Comparison of ENCODE assay signal across 32 cellular contexts in the genomic region with DNA sequence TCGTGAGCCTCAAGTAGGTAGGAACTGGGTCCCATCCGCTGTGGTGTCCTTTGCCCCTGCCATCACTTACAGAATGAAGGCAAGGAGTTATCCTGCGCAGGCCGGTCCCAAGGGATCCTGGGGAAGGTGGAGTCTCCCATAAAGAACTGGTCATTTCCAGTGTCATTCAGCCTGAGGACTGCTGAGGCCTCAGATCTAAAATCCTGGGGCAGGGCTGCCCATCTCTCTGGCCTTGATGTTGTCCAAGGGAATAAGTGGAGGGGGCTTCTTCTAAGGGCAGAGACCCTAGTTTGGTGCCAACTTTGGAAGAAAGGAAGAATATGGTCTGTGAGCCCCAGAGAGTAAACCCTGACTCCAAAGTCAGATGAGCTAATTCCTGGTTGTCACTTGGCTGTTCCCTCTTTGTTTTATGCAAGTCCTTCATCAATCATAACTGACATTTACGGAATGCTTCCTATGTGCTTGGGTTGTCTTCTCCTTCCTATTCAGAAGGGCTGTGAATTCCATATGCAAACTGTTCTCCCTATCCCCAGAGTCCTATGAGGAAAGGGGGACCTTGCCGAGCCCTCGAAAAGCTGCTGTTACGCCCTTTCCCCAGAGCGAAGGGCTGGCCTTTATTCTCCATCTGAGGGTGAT. TPM values are rescaled to one million over a fixed set of nuclear protein-coding genes. Genes with fewer than 3 reads are reported as not detected.
"Had no signal": no experiment of that assay in that cellular context is flagged by ENCODE, and none has a peak within 500 bp of the region (broad histone marks: within the 10 kb centered on the region; RNA-seq: fewer than 3 reads in every experiment).

No MANE protein-coding gene starts in this region.

- H3K9me3 Mint-ChIP-seq: activated B cell treated with CpG ODN at 0.5 μM for 24 hours; activated CD4-positive, alpha-beta memory T cell treated with anti-CD3 and anti-CD28 coated beads for 36 hours; activated naive CD8-positive, alpha-beta T cell treated with anti-CD3 and anti-CD28 coated beads for 36 hours; activated T-cell treated with anti-CD3 and anti-CD28 coated beads, Interleukin-2, amount 50 U/mL, for 72 hours; immature natural killer cell; naive B cell; type B pancreatic cell had no signal

- H3K36me3 ChIP-seq: breast epithelium, pancreas, prostate gland, thoracic aorta had no signal

- H3K36me3 Mint-ChIP-seq: activated CD4-positive, alpha-beta memory T cell treated with anti-CD3 and anti-CD28 coated beads for 36 hours; type B pancreatic cell had no signal

- H3K4me3 Mint-ChIP-seq: activated B cell treated with CpG ODN at 0.5 μM for 24 hours; activated CD4-positive, alpha-beta memory T cell treated with anti-CD3 and anti-CD28 coated beads for 36 hours; activated naive CD8-positive, alpha-beta T cell treated with anti-CD3 and anti-CD28 coated beads for 36 hours; activated T-cell treated with anti-CD3 and anti-CD28 coated beads, Interleukin-2, amount 50 U/mL, for 72 hours; immature natural killer cell; naive B cell; type B pancreatic cell had no signal

- H3K9me3 ChIP-seq: breast epithelium, esophagus muscularis mucosa, heart left ventricle, pancreas, prostate gland, thoracic aorta had no signal

- DNase-seq: activated B cell treated with CpG ODN at 0.5 μM for 24 hours; activated CD4-positive, alpha-beta memory T cell treated with anti-CD3 and anti-CD28 coated beads for 36 hours; activated CD4-positive, alpha-beta T cell treated with anti-CD3 and anti-CD28 coated beads for 4 hours; activated naive CD4-positive, alpha-beta T cell; activated naive CD8-positive, alpha-beta T cell treated with anti-CD3 and anti-CD28 coated beads for 36 hours; activated T-cell treated with anti-CD3 and anti-CD28 coated beads for 4 hours; activated T-cell treated with anti-CD3 and anti-CD28 coated beads, Interleukin-2, amount 50 U/mL, for 72 hours; amygdala; central memory CD4-positive, alpha-beta T cell; effector CD4-positive, alpha-beta T cell; hypothalamus; immature natural killer cell; kidney; left colon; mammary epithelial cell; naive B cell; nucleus accumbens; retina; stimulated activated CD4-positive, alpha-beta T cell treated with anti-CD3 and anti-CD28 coated beads, Interleukin-12 subunit alpha, Interleukin-12 subunit beta, amount 100 ng/mL, for 4 hours; stimulated activated CD4-positive, alpha-beta T cell treated with anti-CD3 and anti-CD28 coated beads, Interleukin-4, amount 100 ng/mL, for 1 hour; stimulated activated naive CD8-positive, alpha-beta T cell treated with anti-CD3 and anti-CD28 coated beads, Interleukin-15, Interleukin-2, amounts not matched to agents 100 U/mL and 50 U/mL, for 24 hours had no signal

- H3K27me3 Mint-ChIP-seq: activated B cell treated with CpG ODN at 0.5 μM for 24 hours; activated CD4-positive, alpha-beta memory T cell treated with anti-CD3 and anti-CD28 coated beads for 36 hours; activated naive CD8-positive, alpha-beta T cell treated with anti-CD3 and anti-CD28 coated beads for 36 hours; naive B cell; type B pancreatic cell had no signal

- H3K27ac Mint-ChIP-seq: activated B cell treated with CpG ODN at 0.5 μM for 24 hours; activated CD4-positive, alpha-beta memory T cell treated with anti-CD3 and anti-CD28 coated beads for 36 hours; activated naive CD8-positive, alpha-beta T cell treated with anti-CD3 and anti-CD28 coated beads for 36 hours; activated T-cell treated with anti-CD3 and anti-CD28 coated beads, Interleukin-2, amount 50 U/mL, for 72 hours; type B pancreatic cell had no signal

- ATAC-seq: activated T-cell treated with anti-CD3 and anti-CD28 coated beads, Interleukin-2, amount 50 U/mL, for 72 hours; foreskin keratinocyte; heart left ventricle; left colon; pancreas; sciatic nerve; stimulated activated naive CD8-positive, alpha-beta T cell treated with anti-CD3 and anti-CD28 coated beads, Interleukin-15, Interleukin-2, amounts not matched to agents 100 U/mL and 50 U/mL, for 24 hours had no signal

- H3K27me3 ChIP-seq: breast epithelium, esophagus muscularis mucosa, foreskin keratinocyte, heart left ventricle, pancreas had no signal

- H3K4me3 ChIP-seq: breast epithelium, esophagus muscularis mucosa, heart left ventricle, pancreas, prostate gland, skin epidermis, thoracic aorta had no signal

- H3K4me1 ChIP-seq: breast epithelium, foreskin keratinocyte, prostate gland had no signal

- H3K27ac ChIP-seq: breast epithelium, esophagus muscularis mucosa, foreskin keratinocyte, pancreas, prostate gland, skin epidermis, thoracic aorta had no signal

RNA-seq across cellular contexts. Expression of a gene that starts 30.1 kb away (rescaled TPM):
- total RNA-seq: foreskin keratinocyte had no signal
- polyA plus RNA-seq: neural cell had no signal
